Comparison of ENCODE assay signal across 18 cellular contexts in genomic region chr6:118054082-118054481, GRCh38.
DNase-seq lines count a peak whose midpoint lies in the region; ATAC-seq and TF ChIP-seq lines count a peak whose summit lies in the region.
"Had no signal": no experiment of that assay in that cellular context is flagged by ENCODE, and none has a peak within 500 bp of the region (broad histone marks: within the 10 kb centered on the region; RNA-seq: fewer than 3 reads in every experiment).

No MANE protein-coding gene starts in this region.

- DNase-seq in SK-MEL-5 (ENCODE audit: low read depth, low spot score) (peak; percentile 66), foreskin melanocyte (peak; percentile 51), mesendoderm (no peak), progenitor cell of endocrine pancreas (ENCODE audit: low spot score, unreplicated experiment) (no peak)
- DNase-seq: 8988T; ACHN; BE2C; C1 segment of cervical spinal cord; Caco-2; Calu3; CD4-positive, alpha-beta memory T cell; CD4-positive, CD25-positive, alpha-beta regulatory T cell; CD8-positive, alpha-beta memory T cell; DMS79 treated with DMSO at 0.1 percent for 48 hours; GF-D8 had no signal

- no peak overlapping the region for H3K27ac ChIP-seq in mesendoderm (ENCODE audit: low read depth, low read length)
- H3K27ac ChIP-seq: BLaER1 had no signal

- H3K79me1 ChIP-seq in mesendoderm (ENCODE audit: low read length): no peaks in the 10 kb centered on the region

- H3K79me2 ChIP-seq in mesendoderm (ENCODE audit: control insufficient read depth, insufficient read depth, low read length): no peaks in the 10 kb centered on the region

- no peak for TF ChIP-seq CTCF in progenitor cell of endocrine pancreas (IDR thresholded peaks at IDR 0.05; ENCODE audit: unreplicated experiment)

- no peak overlapping the region for H3K4ac ChIP-seq in mesendoderm (ENCODE audit: low read depth, low read length)

- ATAC-seq in HG03442 (IDR thresholded peaks at IDR 0.05; ENCODE audit: unreplicated experiment): no peak

- no peak overlapping the region for H2BK120ac ChIP-seq in mesendoderm (ENCODE audit: low read depth, low read length)

- H3K4me2 ChIP-seq in mesendoderm (ENCODE audit: low read length): no peak overlapping the region
- H3K4me2 ChIP-seq: BLaER1 had no signal

- H3K9ac ChIP-seq in mesendoderm (ENCODE audit: low read length): no peak overlapping the region
- H3K9ac ChIP-seq: BLaER1 had no signal

- no peaks in the 10 kb centered on the region for H3K27me3 Mint-ChIP-seq in progenitor cell of endocrine pancreas
- H3K27me3 Mint-ChIP-seq: CD4-positive, CD25-positive, alpha-beta regulatory T cell had no signal

- H3K4me1 ChIP-seq in mesendoderm (ENCODE audit: control insufficient read depth, low read depth, low read length): no peaks in the 10 kb centered on the region
- H3K4me1 ChIP-seq: BLaER1, Caco-2 had no signal

- H3K23ac ChIP-seq in mesendoderm (ENCODE audit: low read length): no peak overlapping the region

- H3K9me3 Mint-ChIP-seq in progenitor cell of endocrine pancreas (ENCODE audit: low read depth): no peaks in the 10 kb centered on the region

- no peak overlapping the region for H3K56ac ChIP-seq in mesendoderm (ENCODE audit: low read length)

- no peaks in the 10 kb centered on the region for H3K27me3 ChIP-seq in mesendoderm (ENCODE audit: insufficient read depth, low read length, poor library complexity)
- H3K27me3 ChIP-seq: BE2C, BLaER1 had no signal

- H3K36me3 Mint-ChIP-seq in progenitor cell of endocrine pancreas (ENCODE audit: insufficient read depth): no peaks in the 10 kb centered on the region
- H3K36me3 Mint-ChIP-seq: CD14-positive monocyte; CD4-positive, alpha-beta memory T cell; CD4-positive, CD25-positive, alpha-beta regulatory T cell; CD8-positive, alpha-beta memory T cell had no signal

- H3K4me3 Mint-ChIP-seq in progenitor cell of endocrine pancreas (ENCODE audit: low read depth): no peak overlapping the region
- H3K4me3 Mint-ChIP-seq: CD14-positive monocyte; CD4-positive, alpha-beta memory T cell; CD4-positive, CD25-positive, alpha-beta regulatory T cell; CD8-positive, alpha-beta memory T cell had no signal

- no peak overlapping the region for H2BK5ac ChIP-seq in mesendoderm (ENCODE audit: low read length)

- H3K4me1 Mint-ChIP-seq in progenitor cell of endocrine pancreas (ENCODE audit: low read depth): no peaks in the 10 kb centered on the region
- H3K4me1 Mint-ChIP-seq: CD14-positive monocyte; CD4-positive, alpha-beta memory T cell; CD4-positive, CD25-positive, alpha-beta regulatory T cell; CD8-positive, alpha-beta memory T cell had no signal

- H3K4me3 ChIP-seq in mesendoderm (ENCODE audit: low read length): no peak overlapping the region
- H3K4me3 ChIP-seq: BLaER1 had no signal

- WGBS in mesendoderm (ENCODE audit: extremely low coverage, insufficient coverage, low lambda C conversion rate): 100% methylated on average over 1 of the region's 1 CpG

- no peak overlapping the region for H3K18ac ChIP-seq in mesendoderm (ENCODE audit: low read length)

- no peak overlapping the region for H3K27ac Mint-ChIP-seq in progenitor cell of endocrine pancreas
- H3K27ac Mint-ChIP-seq: CD14-positive monocyte; CD4-positive, alpha-beta memory T cell; CD4-positive, CD25-positive, alpha-beta regulatory T cell; CD8-positive, alpha-beta memory T cell had no signal

- in situ Hi-C loops in SK-MEL-5 (cut with HindIII; ENCODE audit: low pct_unique_long_range_greater_than_20kb, low sequenced_read_pairs): no loop called here

- no peak overlapping the region for H4K5ac ChIP-seq in mesendoderm (ENCODE audit: low read length)

- H2AK5ac ChIP-seq in mesendoderm (ENCODE audit: low read length): no peak overlapping the region

- no peaks in the 10 kb centered on the region for H3K36me3 ChIP-seq in mesendoderm (ENCODE audit: control insufficient read depth, insufficient read depth, low read length)
- H3K36me3 ChIP-seq: BE2C, BLaER1 had no signal

- no peak overlapping the region for H4K8ac ChIP-seq in mesendoderm (ENCODE audit: low read depth, low read length)

- H2BK15ac ChIP-seq in mesendoderm (replicated peaks; ENCODE audit: low read depth): no peak overlapping the region

Comparison
In these comparisons a context has a peak if more than half of its experiments do, and no peak if none do; other contexts are left out.
1. DNase-seq: peak in SK-MEL-5 (single experiment) and foreskin melanocyte (single experiment); none in mesendoderm (single experiment) and progenitor cell of endocrine pancreas (single experiment).